Comparison of ENCODE assay signal across 8 cellular contexts in genomic region chr17:77959216-77959925, GRCh38. TPM values are rescaled to one million over a fixed set of nuclear protein-coding genes. Genes with fewer than 3 reads are reported as not detected.
DNase-seq lines count a peak whose midpoint lies in the region; ATAC-seq and TF ChIP-seq lines count a peak whose summit lies in the region.

No MANE protein-coding gene starts in this region.

- H3K9me3 Mint-ChIP-seq in Calu3 (ENCODE audit: low read depth, unreplicated experiment), result no peaks in the 10 kb centered on the region

- peak overlapping the region; percentile 86 for H3K4me3 Mint-ChIP-seq in Calu3 (ENCODE audit: low read depth, unreplicated experiment)

- peaks cover 55% of the 10 kb centered on the region for H3K27me3 Mint-ChIP-seq in Calu3 (ENCODE audit: unreplicated experiment)

- H3K27me3 ChIP-seq in WERI-Rb-1 (ENCODE audit: insufficient read depth, low read depth, severe bottlenecking), result peaks cover 4% of the 10 kb centered on the region

- CTCF ChIA-PET in Calu3 (lab: Charles Lee), result no interaction called here

- H3K27ac ChIP-seq in WERI-Rb-1 (peak overlapping the region; percentile 33; the same call in 1 of the 2 replicates), coronary artery (peak overlapping the region; percentile 62 to 100)

- intact Hi-C loops in Calu3 (cut with micrococcal nuclease; ENCODE audit: unreplicated experiment), result no loop called here

- peak overlapping the region; percentile 23 for H3K27ac Mint-ChIP-seq in Calu3 (ENCODE audit: unreplicated experiment)

- TSS peak; percentile 32 for BruUV-seq in Calu3 (replicated peaks; lab: Mats Ljungman, UMichigan)

- no peaks in the 10 kb centered on the region for H3K9me3 ChIP-seq in WERI-Rb-1 (ENCODE audit: severe bottlenecking)

- TF ChIP-seq CTCF in Calu3 (IDR thresholded peaks at IDR 0.05; ENCODE audit: unreplicated experiment) (no peak), WERI-Rb-1 (IDR thresholded peaks at IDR 0.05; ENCODE audit: low read depth, low read length) (no peak), coronary artery (IDR thresholded peaks at IDR 0.05) (no peak)

- ATAC-seq in HG03442 (IDR thresholded peaks at IDR 0.05; ENCODE audit: unreplicated experiment) (peak; percentile 6), GM19452 (IDR thresholded peaks at IDR 0.05; ENCODE audit: unreplicated experiment) (no peak)

- peaks cover 29% of the 10 kb centered on the region for H3K36me3 Mint-ChIP-seq in Calu3 (ENCODE audit: insufficient read depth, unreplicated experiment)

- peaks cover 8% of the 10 kb centered on the region for H3K4me1 Mint-ChIP-seq in Calu3 (ENCODE audit: low read depth, unreplicated experiment)

- H3K4me3 ChIP-seq in WERI-Rb-1 (ENCODE audit: low read depth, low read length) (peak overlapping the region; percentile 62), coronary artery (peak overlapping the region; percentile 73)

- no peaks in the 10 kb centered on the region; the same call in 1 of the 2 replicates for H3K36me3 ChIP-seq in WERI-Rb-1

- DNase-seq in Calu3, result peak; percentile 2
- peak; percentile 24 for DNase-seq in WERI-Rb-1
- no peak for DNase-seq in coronary artery (ENCODE audit: low spot score)
- peak; percentile 8 to 50 for DNase-seq in lung microvascular endothelial cell (ENCODE audit: low read depth in 2 of 2)
- DNase-seq in stimulated activated naive CD4-positive, alpha-beta T cell (lab: John Stamatoyannopoulos, UW), result peak in 5 of 6 experiments; percentile 21 to 72 (median 45)
- no peak for DNase-seq in globus pallidus (ENCODE audit: low spot score)

RNA-seq across cellular contexts. Expression of gene TNRC6C, which starts 0.9 kb away (rescaled TPM):
- 11.9 and 18.2 TPM in 2 replicates for total RNA-seq in Calu3 (2022)
- 5.7 and 7.5 TPM in 2 replicates for total RNA-seq in lung microvascular endothelial cell

Comparison
In these comparisons a context has a peak if more than half of its experiments do, and no peak if none do; other contexts are left out.
1. DNase-seq: peak in Calu3 (single experiment), WERI-Rb-1 (single experiment), lung microvascular endothelial cell (2 of 2) and stimulated activated naive CD4-positive, alpha-beta T cell (5 of 6); none in coronary artery (single experiment) and globus pallidus (single experiment).